Comparison of ENCODE assay signal across 28 cellular contexts in genomic region chr22:20183101-20183500, GRCh38. TPM values are rescaled to one million over a fixed set of nuclear protein-coding genes. Genes with fewer than 3 reads are reported as not detected.
"Had no signal": no experiment of that assay in that cellular context is flagged by ENCODE, and none has a peak within 500 bp of the region (broad histone marks: within the 10 kb centered on the region; RNA-seq: fewer than 3 reads in every experiment).

No MANE protein-coding gene starts in this region.

- H3K36me3 ChIP-seq: colonic mucosa, esophagus muscularis mucosa, gastroesophageal sphincter, heart left ventricle, pancreas, right atrium auricular region, tibial artery had no signal

- H3K4me1 ChIP-seq: colonic mucosa, esophagus muscularis mucosa, foreskin keratinocyte, gastroesophageal sphincter, heart left ventricle, pancreas, right atrium auricular region, testis, tibial artery had no signal

- H3K9me3 ChIP-seq: colonic mucosa, esophagus muscularis mucosa, gastroesophageal sphincter, heart left ventricle, mucosa of descending colon, pancreas, right atrium auricular region, testis, tibial artery had no signal

- H2AFZ ChIP-seq: hepatocyte had no signal

- H3K4me3 ChIP-seq: colonic mucosa, esophagus muscularis mucosa, gastroesophageal sphincter, heart left ventricle, hepatocyte, lung, mucosa of descending colon, pancreas, right atrium auricular region, smooth muscle cell, testis, tibial artery had no signal

- H3K27me3 ChIP-seq: colonic mucosa, hepatocyte, pancreas, right atrium auricular region, testis had no signal

- DNase-seq: colonic mucosa; effector CD8-positive, alpha-beta T cell; endodermal cell; foreskin keratinocyte; heart left ventricle; kidney; mucosa of descending colon; naive B cell; pancreas; stimulated activated CD4-positive, alpha-beta T cell treated with anti-CD3 and anti-CD28 coated beads, Interleukin-12 subunit alpha, Interleukin-12 subunit beta, amount 100 ng/mL, for 4 hours; stimulated activated CD4-positive, alpha-beta T cell treated with anti-CD3 and anti-CD28 coated beads, Interleukin-1b, Interleukin-23, amount 100 ng/mL, for 48 hours; stimulated activated CD4-positive, alpha-beta T cell treated with anti-CD3 and anti-CD28 coated beads, Interleukin-4, amount 100 ng/mL, for 24 hours; stimulated activated naive CD8-positive, alpha-beta T cell treated with anti-CD3 and anti-CD28 coated beads, Interleukin-15, Interleukin-2, amounts not matched to agents 100 U/mL and 50 U/mL, for 24 hours; substantia nigra; testis; tibial artery had no signal

- H3K27ac ChIP-seq: colonic mucosa, esophagus muscularis mucosa, foreskin keratinocyte, gastroesophageal sphincter, heart left ventricle, hepatocyte, pancreas, right atrium auricular region, testis, tibial artery had no signal

- H3K79me2 ChIP-seq: hepatocyte had no signal

- H3K4me2 ChIP-seq: hepatocyte, smooth muscle cell had no signal

- ATAC-seq: foreskin keratinocyte; gastroesophageal sphincter; heart left ventricle; left lobe of liver; mucosa of descending colon; pancreas; sciatic nerve; stimulated activated memory B cell treated with anti-CD40 and anti-IgM and Interleukin-4, amounts not matched to agents 10 μg/mL and 1 μg/mL and 100 μg/mL, for 72 hours; stimulated activated naive CD8-positive, alpha-beta T cell treated with anti-CD3 and anti-CD28 coated beads, Interleukin-15, Interleukin-2, amounts not matched to agents 100 U/mL and 50 U/mL, for 24 hours had no signal

RNA-seq across cellular contexts. Expression of gene CCDC188, which starts 32.2 kb away (rescaled TPM):
- total RNA-seq: endodermal cell, epithelial cell of proximal tubule, foreskin keratinocyte, gastroesophageal sphincter, hepatocyte, left lobe of liver, liver, mesothelial cell of epicardium, smooth muscle cell had no signal
- polyA plus RNA-seq: foreskin keratinocyte, hepatocyte, liver, smooth muscle cell had no signal
